In genomic region chr19:49923055-49924003, GRCh38 we compare ENCODE assay signal across 16 cellular contexts. TPM values are rescaled to one million over a fixed set of nuclear protein-coding genes. Genes with fewer than 3 reads are reported as not detected.
DNase-seq lines count a peak whose midpoint lies in the region; ATAC-seq, FAIRE-seq and TF ChIP-seq lines count a peak whose summit lies in the region.
"Had no signal": no experiment of that assay in that cellular context is flagged by ENCODE, and none has a peak within 500 bp of the region (broad histone marks: within the 10 kb centered on the region; RNA-seq: fewer than 3 reads in every experiment).

No MANE protein-coding gene starts in this region.

- peak overlapping the region in 2 of 5 donors; percentile 63 to 67 for H3K27ac ChIP-seq in adrenal gland

- H3K36me3 Mint-ChIP-seq in Caco-2 (ENCODE audit: insufficient read depth, unreplicated experiment) (peaks cover 96% of the 10 kb centered on the region), IgD-negative memory B cell (peaks cover 3% of the 10 kb centered on the region), neural crest cell (ENCODE audit: low read depth) (peaks cover 21% of the 10 kb centered on the region)

- H3K4me3 Mint-ChIP-seq in Caco-2 (ENCODE audit: unreplicated experiment): no peak overlapping the region
- H3K4me3 Mint-ChIP-seq in IgD-negative memory B cell: peak overlapping the region in 3 of 4 donors; percentile 73 to 88 (median 83)
- H3K4me3 Mint-ChIP-seq in neural crest cell: peak overlapping the region; percentile 47

- H3K4me1 Mint-ChIP-seq in Caco-2 (ENCODE audit: low read depth, unreplicated experiment) (peaks cover 6% of the 10 kb centered on the region), IgD-negative memory B cell (peaks cover 11 to 38% (median 35%) of the 10 kb centered on the region in 3 donors), neural crest cell (peaks cover 32% of the 10 kb centered on the region)

- no peaks in the 10 kb centered on the region for H3K9me3 ChIP-seq in Caco-2
- no peaks in the 10 kb centered on the region for H3K9me3 ChIP-seq in adrenal gland (replicated peaks in 1 of 3)

- no peak for TF ChIP-seq CTCF in Caco-2 (IDR thresholded peaks at IDR 0.05; ENCODE audit: insufficient read depth in 1 of 2, low read depth in 1 of 2, low read length in 1 of 2, severe bottlenecking in 1 of 2, unreplicated experiment in 1 of 2)
- no peak for TF ChIP-seq CTCF in adrenal gland (IDR thresholded peaks at IDR 0.05)
- no peak for TF ChIP-seq CTCF in neural crest cell (conservative IDR thresholded peaks at IDR 0.05)

- H3K27ac Mint-ChIP-seq in Caco-2 (ENCODE audit: unreplicated experiment): peak overlapping the region; percentile 90
- peak overlapping the region in 2 of 3 donors; percentile 85 to 88 for H3K27ac Mint-ChIP-seq in IgD-negative memory B cell
- H3K27ac Mint-ChIP-seq in neural crest cell (ENCODE audit: unreplicated experiment): peak overlapping the region; percentile 19

- no peaks in the 10 kb centered on the region for H3K9me3 Mint-ChIP-seq in Caco-2 (ENCODE audit: unreplicated experiment)
- H3K9me3 Mint-ChIP-seq in IgD-negative memory B cell: no peaks in the 10 kb centered on the region
- H3K9me3 Mint-ChIP-seq in neural crest cell: no peaks in the 10 kb centered on the region

- peaks cover 9% of the 10 kb centered on the region for H3K4me1 ChIP-seq in Caco-2
- peaks cover 21 to 42% of the 10 kb centered on the region in 2 donors for H3K4me1 ChIP-seq in adrenal gland (replicated peaks in 1 of 2)

- peaks cover 9% of the 10 kb centered on the region for H3K36me3 ChIP-seq in Caco-2 (ENCODE audit: control insufficient read depth, insufficient read depth, low read length)
- peaks cover 0 to 30% of the 10 kb centered on the region in 2 donors for H3K36me3 ChIP-seq in adrenal gland (replicated peaks in 1 of 2)

- CTCF ChIA-PET in Caco-2 (lab: Charles Lee): no interaction called here

- DNase-seq in Caco-2 (no peak), adrenal gland (peak in 4 of 7 donors; percentile 59 to 77 (median 68)), neural crest cell (ENCODE audit: low read depth, low spot score) (no peak), HTR-8/SVneo (ENCODE audit: insufficient read length, low spot score) (no peak), NCI-H187 (lab: John Stamatoyannopoulos, UW) (no peak)
- DNase-seq: Calu3; Kasumi-1; mammary epithelial cell; stimulated activated CD4-positive, alpha-beta T cell treated with anti-CD3 and anti-CD28 coated beads, Interleukin-4, amount 100 ng/mL, for 4 hours had no signal

- no peak overlapping the region for H3K4me3 ChIP-seq in Caco-2 (ENCODE audit: low read depth, low read length)
- no peak overlapping the region for H3K4me3 ChIP-seq in adrenal gland

- FAIRE-seq in HTR-8/SVneo (lab: Jason Lieb, UNC): no peak
- FAIRE-seq: endothelial cell of umbilical vein, GM19239 had no signal

- no peak for TF ChIP-seq POLR2A in adrenal gland (IDR thresholded peaks at IDR 0.05)

- ATAC-seq in HG02759 (IDR thresholded peaks at IDR 0.05; ENCODE audit: unreplicated experiment) (no peak), HG03095 (IDR thresholded peaks at IDR 0.05; ENCODE audit: unreplicated experiment) (no peak)

- H3K27me3 ChIP-seq in Caco-2 (replicated peaks; ENCODE audit: control insufficient read depth, insufficient read depth, low read length) (no peaks in the 10 kb centered on the region), adrenal gland (no peaks in the 10 kb centered on the region)

- no TSS peak for BruUV-seq in Caco-2 (replicated peaks; lab: Mats Ljungman, UMichigan)

- intact Hi-C loops in Caco-2 (cut with micrococcal nuclease; ENCODE audit: unreplicated experiment): no loop called here
- intact Hi-C loops in adrenal gland (cut with DNase I): no loop called here

- H3K27me3 Mint-ChIP-seq in Caco-2 (ENCODE audit: insufficient read depth, unreplicated experiment): no peaks in the 10 kb centered on the region
- no peaks in the 10 kb centered on the region for H3K27me3 Mint-ChIP-seq in IgD-negative memory B cell
- peaks cover 3% of the 10 kb centered on the region for H3K27me3 Mint-ChIP-seq in neural crest cell (ENCODE audit: low read depth)

- POLR2A ChIA-PET in Caco-2 (lab: Charles Lee): no interaction called here

- 61 to 75% (median 68%) methylated on average over 24 to 31 of the region's 31 CpGs for WGBS in adrenal gland, 4 donors

RNA-seq across cellular contexts. Expression of gene ATF5, which starts 5.7 kb away (rescaled TPM):
- total RNA-seq in Caco-2 (2022) (47.3 and 64.0 TPM in 2 replicates), adrenal gland (100 to 1,000 TPM in 1 of 8 donors, 10 to 100 TPM in 7; 16.2 to 103 (median 48.7) TPM), neural crest cell (23.4 and 24.2 TPM in 2 replicates)
- polyA plus RNA-seq in IgD-negative memory B cell (3.4 TPM), adrenal gland (100 to 1,000 TPM in 1 of 3 donors, 10 to 100 TPM in 2; 67.3 to 114 (median 95.7) TPM)

RNA-seq across cellular contexts. Expression of gene NUP62, which starts 6.0 kb away (rescaled TPM):
- total RNA-seq in Caco-2 (2022): 116 and 118 TPM in 2 replicates
- polyA plus RNA-seq in IgD-negative memory B cell: 62.9 TPM
- 10 to 100 TPM; 29.3 to 71.8 (median 56.1) TPM for total RNA-seq in adrenal gland
- polyA plus RNA-seq in adrenal gland: 10 to 100 TPM; 26.4 to 47.8 (median 31.9) TPM
- 127 and 141 TPM in 2 replicates for total RNA-seq in neural crest cell

RNA-seq across cellular contexts. Expression of gene IL4I1, which starts 26.6 kb away (rescaled TPM):
- total RNA-seq in Caco-2 (2022): 0.61 and 1.1 TPM in 2 replicates
- polyA plus RNA-seq in IgD-negative memory B cell: 0.39 TPM
- total RNA-seq in adrenal gland: 1 to 10 TPM in 5 of 8 donors, under 1 TPM in 3; 0.18 to 2.1 (median 1.2) TPM
- polyA plus RNA-seq in adrenal gland: 1 to 10 TPM in 2 of 3 donors, under 1 TPM in 1; 0.33 to 3.2 (median 2.1) TPM
- total RNA-seq in neural crest cell: 0.12 and 0.41 TPM in 2 replicates
- total RNA-seq: mammary epithelial cell had no signal

RNA-seq across cellular contexts. Expression of gene SIGLEC11, which starts 37.6 kb away (rescaled TPM):
- not detected in 2 replicates for total RNA-seq in Caco-2 (2022)
- not detected for polyA plus RNA-seq in IgD-negative memory B cell
- 100 to 1,000 TPM in 2 of 8 donors, 10 to 100 TPM in 6; 11.7 to 140 (median 53.6) TPM for total RNA-seq in adrenal gland
- polyA plus RNA-seq in adrenal gland: 10 to 100 TPM; 11.2 to 27.6 (median 20.9) TPM
- total RNA-seq in neural crest cell: not detected in 2 replicates
- total RNA-seq: Calu3, endothelial cell of umbilical vein, H4, mammary epithelial cell, pulmonary artery endothelial cell had no signal
- polyA plus RNA-seq: endothelial cell of umbilical vein, mammary epithelial cell had no signal

RNA-seq across cellular contexts. Expression of gene TBC1D17, which starts 45.8 kb away (rescaled TPM):
- total RNA-seq in Caco-2 (2022) (55.3 and 56.5 TPM in 2 replicates), adrenal gland (100 to 1,000 TPM in 1 of 8 donors, 10 to 100 TPM in 7; 33.5 to 103 (median 51.4) TPM), neural crest cell (30.5 and 34.5 TPM in 2 replicates)
- polyA plus RNA-seq in IgD-negative memory B cell (19.1 TPM), adrenal gland (100 to 1,000 TPM in 2 of 3 donors, 10 to 100 TPM in 1; 22.4 to 198 (median 113) TPM)

Comparison
In these comparisons a context has a peak if more than half of its experiments do, and no peak if none do; other contexts are left out.
1. DNase-seq: peak in adrenal gland (4 of 7); none in Caco-2 (0 of 2), neural crest cell (single experiment), HTR-8/SVneo (single experiment) and NCI-H187 (0 of 2).
2. H3K27ac Mint-ChIP-seq: peak in every context shown above with its lines; median percentile 90 in Caco-2; 86 in IgD-negative memory B cell; 19 in neural crest cell.